8 cellular contexts compared by ENCODE assay signal in the genomic region with DNA sequence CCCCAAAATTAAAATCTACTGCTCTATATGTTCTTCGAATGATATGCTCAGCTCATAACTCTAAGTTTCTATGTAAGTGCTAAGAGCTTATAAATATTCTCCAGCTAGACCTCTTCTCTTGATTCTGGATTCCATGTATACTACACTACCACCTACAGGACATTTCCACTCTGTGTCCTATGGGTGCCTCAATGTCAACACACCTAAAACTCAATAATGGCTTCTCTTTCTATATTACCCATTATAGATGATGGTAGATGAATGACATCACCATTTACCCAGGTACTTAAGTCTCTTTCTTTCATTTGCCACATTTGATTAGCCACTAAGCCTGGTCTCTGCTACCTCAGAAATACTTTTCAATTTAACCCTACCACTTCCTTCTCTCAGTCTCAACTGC. TPM values are rescaled to one million over a fixed set of nuclear protein-coding genes. Genes with fewer than 3 reads are reported as not detected.
DNase-seq lines count a peak whose midpoint lies in the region; ATAC-seq, FAIRE-seq and TF ChIP-seq lines count a peak whose summit lies in the region.

No MANE protein-coding gene starts in this region.

- intact Hi-C loops in PC-3 (cut with micrococcal nuclease) = loop anchor here (1.0 to 2.0 kb wide), 4 partner anchors 34 to 237 kb away; no protein-coding TSS in a partner anchor

- H3K4me3 ChIP-seq in AG10803 (ENCODE audit: low read length) = no peak overlapping the region
- no peak overlapping the region for H3K4me3 ChIP-seq in PC-3 (ENCODE audit: low read length)
- H3K4me3 ChIP-seq in fibroblast of villous mesenchyme (ENCODE audit: low read depth, low read length) = no peak overlapping the region

- no peaks in the 10 kb centered on the region for H3F3A ChIP-seq in PC-3 (ENCODE audit: low read length, unreplicated experiment)

- no peak overlapping the region for H3K4me2 ChIP-seq in PC-3 (ENCODE audit: low read length)

- TF ChIP-seq POLR2A in H54 (IDR thresholded peaks at IDR 0.05; ENCODE audit: low read depth, low read length) = no peak

- H3K9me3 ChIP-seq in PC-3 (ENCODE audit: low read length) = no peaks in the 10 kb centered on the region

- CTCF ChIA-PET in PC-3 (lab: Charles Lee) = interaction anchor here (0.6 to 1.9 kb wide), 12 partner anchors 20 to 928 kb away, joined by 3 to 55 read pairs (median 4); a partner anchor contains a TSS

- no peak overlapping the region for H3K9ac ChIP-seq in PC-3 (ENCODE audit: low read length)

- peak; percentile 27 for DNase-seq in AG10803 (ENCODE audit: low read depth)
- peak; percentile 75 for DNase-seq in PC-3
- DNase-seq in fibroblast of villous mesenchyme (ENCODE audit: low read depth) = peak; percentile 42
- DNase-seq in H54 (ENCODE audit: insufficient read length, low spot score) = no peak
- no peak for DNase-seq in NCI-H187 (lab: John Stamatoyannopoulos, UW)
- DNase-seq in SKM-1 (lab: John Stamatoyannopoulos, UW; ENCODE audit: unreplicated experiment) = no peak

- TF ChIP-seq CTCF in AG10803 (conservative IDR thresholded peaks at IDR 0.05; ENCODE audit: low read length) = peak; percentile 51
- TF ChIP-seq CTCF in PC-3 (conservative IDR thresholded peaks at IDR 0.05; ENCODE audit: low read depth, low read length) = peak; percentile 84
- TF ChIP-seq CTCF in fibroblast of villous mesenchyme (IDR thresholded peaks at IDR 0.05; ENCODE audit: insufficient read depth, low read depth, low read length) = peak; percentile 48

- no peak overlapping the region for H3K27ac ChIP-seq in PC-3 (ENCODE audit: low read length)

- H4K20me1 ChIP-seq in PC-3 (ENCODE audit: low read length) = no peaks in the 10 kb centered on the region

- H3K4me1 ChIP-seq in PC-3 (ENCODE audit: insufficient read depth, low read length) = peaks cover 17% of the 10 kb centered on the region

- no peak overlapping the region for H2AFZ ChIP-seq in PC-3 (ENCODE audit: low read length)

- H3K9me2 ChIP-seq in PC-3 (replicated peaks; ENCODE audit: low read length) = no peaks in the 10 kb centered on the region

- POLR2A ChIA-PET in PC-3 (lab: Charles Lee; ENCODE audit: unreplicated experiment) = interaction anchor here (0.5 kb wide), 1 partner anchor 8 kb away, joined by 3 read pairs; no protein-coding TSS in a partner anchor

- no TSS peak for BruUV-seq in PC-3 (replicated peaks; lab: Mats Ljungman, UMichigan)

- no peaks in the 10 kb centered on the region for H3K79me2 ChIP-seq in PC-3 (ENCODE audit: low read length)

- no peaks in the 10 kb centered on the region for H3K36me3 ChIP-seq in PC-3 (ENCODE audit: low read depth, low read length)

- peak; percentile 75 for ATAC-seq in GM21576 (IDR thresholded peaks at IDR 0.05; ENCODE audit: unreplicated experiment)
- ATAC-seq in PC-3 = peak; percentile 79
- ATAC-seq in HG03196 (IDR thresholded peaks at IDR 0.05; ENCODE audit: unreplicated experiment) = no peak

- no peak for FAIRE-seq in H54 (lab: Jason Lieb, UNC)

- no peaks in the 10 kb centered on the region for H3K27me3 ChIP-seq in PC-3 (ENCODE audit: low read length)

RNA-seq across cellular contexts. Expression of a gene that starts 41.3 kb away (rescaled TPM):
- 0.23 and 0.36 TPM in 2 replicates for total RNA-seq in PC-3 (2014; rRNA removed)
- total RNA-seq in fibroblast of villous mesenchyme = 0.64 and 0.86 TPM in 2 replicates

Comparison
In these comparisons a context has a peak if more than half of its experiments do, and no peak if none do; other contexts are left out.
1. DNase-seq: peak in AG10803 (single experiment), PC-3 (single experiment) and fibroblast of villous mesenchyme (single experiment); none in H54 (single experiment), NCI-H187 (0 of 2) and SKM-1 (single experiment).
2. Peak in every context shown above with its lines, with median percentiles within 50 percentile points of each other: CTCF ChIP-seq.